ENCODE assay signal across 8 cellular contexts in the genomic region with DNA sequence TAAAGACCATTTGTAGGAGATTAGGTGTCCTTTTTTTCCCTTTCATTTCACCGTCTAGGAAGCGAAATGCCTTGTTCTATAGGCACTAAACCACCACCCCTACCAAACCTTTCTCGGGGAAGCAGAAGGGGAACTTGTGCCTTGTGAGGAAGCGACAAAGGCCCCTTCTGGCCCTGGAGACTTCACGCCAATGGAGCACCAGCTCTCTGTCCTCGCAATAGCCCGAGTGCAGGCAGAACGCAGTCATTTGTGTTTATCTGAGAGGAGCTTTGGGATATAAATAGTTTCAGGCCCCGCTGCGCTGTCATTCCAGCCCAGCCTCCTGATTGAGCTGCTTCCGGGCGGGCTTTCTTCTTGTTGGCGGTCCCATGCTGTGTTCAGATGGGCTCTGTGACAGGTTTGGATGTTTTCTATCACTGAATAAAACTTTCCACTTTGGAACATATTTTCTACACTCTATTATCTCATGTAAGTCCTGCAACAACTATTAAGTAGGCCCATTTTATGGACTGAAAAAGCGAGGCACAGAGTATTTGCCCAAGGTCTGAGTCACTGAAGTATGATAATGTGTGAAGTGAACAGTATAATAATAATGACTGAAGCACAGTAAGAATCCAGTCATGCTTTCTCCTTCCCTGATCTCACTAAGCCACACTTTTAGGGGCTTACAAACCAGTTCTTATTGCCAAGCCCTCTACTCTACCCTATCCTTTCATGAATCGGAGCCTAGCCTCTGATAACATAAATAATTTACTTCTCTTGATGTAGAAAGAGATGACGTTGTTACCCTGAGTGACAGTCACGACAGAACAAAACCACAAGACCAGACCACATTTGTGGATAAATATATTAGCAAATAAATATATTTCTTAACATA. TPM values are rescaled to one million over a fixed set of nuclear protein-coding genes. Genes with fewer than 3 reads are reported as not detected.
A peak's percentile ranks its signal among the peaks of the same experiment; 100 is the strongest.
DNase-seq lines count a peak whose midpoint lies in the region; TF ChIP-seq lines count a peak whose summit lies in the region.

No MANE protein-coding gene starts in this region.

- peaks cover 14% of the 10 kb centered on the region for H3F3A ChIP-seq in smooth muscle cell (ENCODE audit: low read depth)

- no peaks in the 10 kb centered on the region for H3K4me1 ChIP-seq in NT2/D1 (ENCODE audit: insufficient read depth, insufficient read length)
- peaks cover 9% of the 10 kb centered on the region for H3K4me1 ChIP-seq in smooth muscle cell (ENCODE audit: low read depth)

- WGBS in smooth muscle cell (ENCODE audit: low lambda C conversion rate) = 24% methylated on average over 17 of the region's 17 CpGs

- peaks cover 22% of the 10 kb centered on the region for H3K79me2 ChIP-seq in smooth muscle cell (ENCODE audit: low read depth)

- no peaks in the 10 kb centered on the region for H4K20me1 ChIP-seq in smooth muscle cell (ENCODE audit: low read depth)

- TF ChIP-seq CTCF in brain microvascular endothelial cell (IDR thresholded peaks at IDR 0.05; ENCODE audit: low read depth, low read length, missing control alignments) = no peak
- TF ChIP-seq CTCF in smooth muscle cell (IDR thresholded peaks at IDR 0.05; ENCODE audit: borderline replicate concordance, insufficient read depth, poor library complexity, severe bottlenecking) = no peak

- H2AFZ ChIP-seq in smooth muscle cell (ENCODE audit: low read depth) = peak overlapping the region; percentile 92

- peak overlapping the region; percentile 93 for H3K4me2 ChIP-seq in smooth muscle cell

- H3K27me3 ChIP-seq in NT2/D1 (ENCODE audit: insufficient read depth, insufficient read length) = no peaks in the 10 kb centered on the region
- H3K27me3 ChIP-seq in brain microvascular endothelial cell (replicated peaks) = no peaks in the 10 kb centered on the region
- no peaks in the 10 kb centered on the region for H3K27me3 ChIP-seq in smooth muscle cell (ENCODE audit: low read depth)

- H3K9ac ChIP-seq in NT2/D1 (ENCODE audit: insufficient read length, low read depth) (peak overlapping the region; percentile 97), smooth muscle cell (ENCODE audit: low read depth) (peak overlapping the region; percentile 79)

- in situ Hi-C loops in brain microvascular endothelial cell (cut with HindIII; ENCODE audit: low pct_ligation_motif_present, low sequenced_read_pairs) = no loop called here

- DNase-seq in activated T-cell treated with anti-CD3 and anti-CD28 coated beads, Interleukin-2, amount 50 U/mL, for 1 hour = peak; percentile 43
- no peak for DNase-seq in activated T-cell treated with anti-CD3 and anti-CD28 coated beads for 4 hours
- DNase-seq in NT2/D1 (ENCODE audit: low read depth, low spot score) = no peak
- peak; percentile 37 for DNase-seq in brain microvascular endothelial cell
- peak; percentile 61 for DNase-seq in iPS-NIHi7 (ENCODE audit: extremely low spot score)
- no peak for DNase-seq in smooth muscle cell (lab: John Stamatoyannopoulos, UW; ENCODE audit: unreplicated experiment)
- no peak for DNase-seq in GOT3 (lab: John Stamatoyannopoulos, UW)
- no peak for DNase-seq in effector CD4-positive, alpha-beta T cell

- H3K27ac ChIP-seq in brain microvascular endothelial cell = peak overlapping the region; percentile 59
- peak overlapping the region; percentile 80 for H3K27ac ChIP-seq in smooth muscle cell (ENCODE audit: low read depth)

- H3K9me3 ChIP-seq in NT2/D1 (ENCODE audit: insufficient read depth, low read length) (no peaks in the 10 kb centered on the region), smooth muscle cell (replicated peaks; ENCODE audit: low read depth) (no peaks in the 10 kb centered on the region)

- H3K36me3 ChIP-seq in NT2/D1 (ENCODE audit: insufficient read depth, insufficient read length, low read length) (peaks cover 66% of the 10 kb centered on the region), brain microvascular endothelial cell (replicated peaks) (peaks cover 22% of the 10 kb centered on the region), smooth muscle cell (ENCODE audit: low read depth) (peaks cover 14% of the 10 kb centered on the region)

- H3K4me3 ChIP-seq in NT2/D1 (ENCODE audit: insufficient read length, low read depth) = peak overlapping the region; percentile 99
- peak overlapping the region; percentile 98 for H3K4me3 ChIP-seq in brain microvascular endothelial cell (ENCODE audit: low read depth, low read length)
- H3K4me3 ChIP-seq in smooth muscle cell = peak overlapping the region; percentile 89

RNA-seq across cellular contexts. Expression of gene SUPT4H1, which starts 1.1 kb away (rescaled TPM):
- total RNA-seq in smooth muscle cell = 58.5 and 66.1 TPM in 2 replicates
- polyA plus RNA-seq in smooth muscle cell = 92.4 and 107 TPM in 2 replicates

RNA-seq across cellular contexts. Expression of gene TSPOAP1, which starts 24.5 kb away (rescaled TPM):
- 4.3 and 7.0 TPM in 2 replicates for total RNA-seq in smooth muscle cell
- polyA plus RNA-seq in smooth muscle cell = 11.7 and 18.3 TPM in 2 replicates

Comparison
In these comparisons a context has a peak if more than half of its experiments do, and no peak if none do; other contexts are left out.
1. DNase-seq: peak in activated T-cell treated with anti-CD3 and anti-CD28 coated beads, Interleukin-2, amount 50 U/mL, for 1 hour (single experiment), brain microvascular endothelial cell (single experiment) and iPS-NIHi7 (single experiment); none in activated T-cell treated with anti-CD3 and anti-CD28 coated beads for 4 hours (single experiment), NT2/D1 (single experiment), smooth muscle cell (single experiment), GOT3 (single experiment) and effector CD4-positive, alpha-beta T cell (single experiment).
2. Peak in every context shown above with its lines, with median percentiles within 50 percentile points of each other: H3K4me3 ChIP-seq.